9 cellular contexts compared by ENCODE assay signal in the genomic region with DNA sequence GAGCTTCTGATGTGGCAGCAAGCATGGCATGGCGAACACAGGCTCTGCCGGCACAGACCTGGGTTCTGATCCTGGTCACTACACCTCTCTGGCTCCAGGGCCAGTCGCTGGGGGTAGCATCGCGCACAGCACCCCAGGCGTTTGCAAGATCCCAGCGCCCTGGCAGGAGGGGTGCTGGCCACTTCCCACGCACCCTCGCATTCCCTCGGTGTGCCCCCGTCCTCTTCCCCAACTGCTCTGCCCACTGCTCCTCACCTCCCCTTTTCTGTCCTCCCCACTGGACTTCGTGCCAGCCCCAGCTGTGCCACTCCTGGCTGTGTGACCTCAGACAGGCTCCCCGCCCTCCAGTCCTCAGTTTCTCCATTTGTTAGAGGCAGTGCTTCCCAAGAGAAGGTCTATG. TPM values are rescaled to one million over a fixed set of nuclear protein-coding genes. Genes with fewer than 3 reads are reported as not detected.
A peak's percentile ranks its signal among the peaks of the same experiment; 100 is the strongest.
DNase-seq lines count a peak whose midpoint lies in the region; ATAC-seq and TF ChIP-seq lines count a peak whose summit lies in the region.
"Had no signal": no experiment of that assay in that cellular context is flagged by ENCODE, and none has a peak within 500 bp of the region (broad histone marks: within the 10 kb centered on the region; RNA-seq: fewer than 3 reads in every experiment).

No MANE protein-coding gene starts in this region.

- peak overlapping the region; percentile 95 to 100 (median 99) for H3K4me2 ChIP-seq in BLaER1 treated with 17β-estradiol and CSF1 and Interleukin-3, amounts not matched to agents 10 nM and 100 nM
- H3K4me2 ChIP-seq in trophoblast cell (ENCODE audit: low read length): peak overlapping the region; percentile 39

- H4K91ac ChIP-seq in trophoblast cell (ENCODE audit: low read depth, low read length): peak overlapping the region; percentile 11

- no peaks in the 10 kb centered on the region for H3K9me3 ChIP-seq in BLaER1 treated with 17β-estradiol and CSF1 and Interleukin-3, amounts not matched to agents 10 nM and 100 nM (replicated peaks in 1 of 11)
- H3K9me3 ChIP-seq in esophagus muscularis mucosa (no peaks in the 10 kb centered on the region), trophoblast cell (ENCODE audit: insufficient read depth, low read depth, low read length) (peaks cover 1% of the 10 kb centered on the region)

- H2BK120ac ChIP-seq in trophoblast cell (ENCODE audit: insufficient read depth, low read length, poor library complexity): no peak overlapping the region

- H2BK12ac ChIP-seq in trophoblast cell (ENCODE audit: low read length): peak overlapping the region; percentile 15

- no peak for TF ChIP-seq CTCF in esophagus muscularis mucosa (IDR thresholded peaks at IDR 0.05)

- peak overlapping the region; percentile 2 for H2AK5ac ChIP-seq in trophoblast cell (ENCODE audit: low read length)

- DNase-seq in NCI-H69 (lab: John Stamatoyannopoulos, UW): peak; percentile 54
- DNase-seq in esophagus muscularis mucosa (ENCODE audit: extremely low spot score): no peak
- no peak for DNase-seq in trophoblast cell
- DNase-seq in germinal center (ENCODE audit: low spot score): no peak
- no peak for DNase-seq in GM19238 (ENCODE audit: insufficient read length, low spot score)

- peaks cover 22% of the 10 kb centered on the region for H3K79me1 ChIP-seq in trophoblast cell (ENCODE audit: low read length)

- H3K23ac ChIP-seq in trophoblast cell (ENCODE audit: low read length): no peak overlapping the region

- peak overlapping the region; percentile 0 for H2BK5ac ChIP-seq in trophoblast cell (ENCODE audit: low read depth, low read length, poor library complexity)

- H4K8ac ChIP-seq in trophoblast cell (ENCODE audit: low read depth, low read length): peak overlapping the region; percentile 1

- peaks cover 26 to 40% (median 35%) of the 10 kb centered on the region in 11 experiments; a peak in 21 of 22 replicates for H3K36me3 ChIP-seq in BLaER1 treated with 17β-estradiol and CSF1 and Interleukin-3, amounts not matched to agents 10 nM and 100 nM
- H3K36me3 ChIP-seq in esophagus muscularis mucosa (peaks cover 5 to 34% (median 26%) of the 10 kb centered on the region in 4 donors), trophoblast cell (ENCODE audit: control insufficient read depth in 1 of 2, insufficient read depth in 2 of 2, low read length in 2 of 2) (peaks cover 44 to 49% of the 10 kb centered on the region in 2 experiments)

- peak overlapping the region; percentile 89 to 100 (median 98) for H3K4me3 ChIP-seq in BLaER1 treated with 17β-estradiol and CSF1 and Interleukin-3, amounts not matched to agents 10 nM and 100 nM
- H3K4me3 ChIP-seq in esophagus muscularis mucosa: peak overlapping the region; percentile 70 to 94 (median 78)
- no peak overlapping the region for H3K4me3 ChIP-seq in trophoblast cell (ENCODE audit: low read depth, low read length)

- peaks cover 24% of the 10 kb centered on the region for H3K79me2 ChIP-seq in trophoblast cell (ENCODE audit: control insufficient read depth, insufficient read depth, low read length, poor library complexity)

- peak overlapping the region; percentile 37 to 98 (median 94); a peak in 21 of 22 replicates for H3K27ac ChIP-seq in BLaER1 treated with 17β-estradiol and CSF1 and Interleukin-3, amounts not matched to agents 10 nM and 100 nM
- H3K27ac ChIP-seq in esophagus muscularis mucosa (replicated peaks in 1 of 4) (peak overlapping the region; percentile 81 to 86 (median 82)), trophoblast cell (ENCODE audit: low read depth, low read length) (peak overlapping the region; percentile 38)
- H3K27ac ChIP-seq: epithelial cell of prostate had no signal

- H2AFZ ChIP-seq in trophoblast cell (ENCODE audit: insufficient read depth, low read length, poor library complexity): no peak overlapping the region

- peak overlapping the region; percentile 20 for H4K12ac ChIP-seq in trophoblast cell (ENCODE audit: low read depth, low read length)

- no peak for ATAC-seq in HG03432 (IDR thresholded peaks at IDR 0.05; ENCODE audit: unreplicated experiment)
- no peak for ATAC-seq in HG03439 (IDR thresholded peaks at IDR 0.05; ENCODE audit: unreplicated experiment)

- peaks cover 34 to 52% (median 46%) of the 10 kb centered on the region in 10 experiments for H3K4me1 ChIP-seq in BLaER1 treated with 17β-estradiol and CSF1 and Interleukin-3, amounts not matched to agents 10 nM and 100 nM
- H3K4me1 ChIP-seq in esophagus muscularis mucosa (peaks cover 31 to 43% (median 43%) of the 10 kb centered on the region in 4 donors), trophoblast cell (ENCODE audit: control insufficient read depth in 1 of 2, insufficient read depth in 2 of 2, low read length in 2 of 2) (peaks cover 2 to 8% of the 10 kb centered on the region in 2 experiments)

- TF ChIP-seq POLR2A in esophagus muscularis mucosa (IDR thresholded peaks at IDR 0.05; ENCODE audit: low read depth): no peak

- H3K9ac ChIP-seq in BLaER1 treated with 17β-estradiol and CSF1 and Interleukin-3, amounts not matched to agents 10 nM and 100 nM: peak overlapping the region; percentile 92 to 100 (median 96); a peak in 21 of 22 replicates
- no peak overlapping the region for H3K9ac ChIP-seq in trophoblast cell (ENCODE audit: low read length)

- H3K27me3 ChIP-seq in BLaER1 treated with 17β-estradiol and CSF1 and Interleukin-3, amounts not matched to agents 10 nM and 100 nM: no peaks in the 10 kb centered on the region
- H3K27me3 ChIP-seq in esophagus muscularis mucosa (no peaks in the 10 kb centered on the region), trophoblast cell (ENCODE audit: insufficient read depth, low read length) (no peaks in the 10 kb centered on the region)

- intact Hi-C loops in esophagus muscularis mucosa (cut with DNase I): no loop called here

- no peak for TF ChIP-seq EP300 in esophagus muscularis mucosa (IDR thresholded peaks at IDR 0.05)

- H3K18ac ChIP-seq in trophoblast cell (ENCODE audit: low read length): peak overlapping the region; percentile 6

- peak overlapping the region; percentile 54 for H3K4ac ChIP-seq in trophoblast cell (ENCODE audit: low read depth, low read length)

- H4K20me1 ChIP-seq in BLaER1 treated with 17β-estradiol and CSF1 and Interleukin-3, amounts not matched to agents 10 nM and 100 nM: peaks cover 0 to 52% (median 15%) of the 10 kb centered on the region in 11 experiments; a peak in 12 of 22 replicates

- peak overlapping the region; percentile 3 for H3K14ac ChIP-seq in trophoblast cell (ENCODE audit: low read length)

- whole genome bisulfite sequencing in esophagus muscularis mucosa: 62% methylated on average over 12 of the region's 13 CpGs
- WGBS in trophoblast cell (ENCODE audit: extremely low coverage, insufficient coverage, insufficient read length): no CpG with 5 or more reads among the region's 13 CpGs

RNA-seq across cellular contexts. Expression of gene CDK2AP1, which starts 2.8 kb away (rescaled TPM):
- 100 to 1,000 TPM in 3 of 4 donors, 10 to 100 TPM in 1; 96.1 to 173 (median 128) TPM for total RNA-seq in esophagus muscularis mucosa
- polyA plus RNA-seq in trophoblast cell (2013): 232 and 240 TPM in 2 replicates

RNA-seq across cellular contexts. Expression of gene MTRFR, which starts 35.6 kb away (rescaled TPM):
- 10 to 100 TPM in 1 of 4 donors, 1 to 10 TPM in 3; 7.9 to 13.7 (median 9.2) TPM for total RNA-seq in esophagus muscularis mucosa
- 8.8 and 9.1 TPM in 2 replicates for polyA plus RNA-seq in trophoblast cell (2013)

RNA-seq across cellular contexts. Expression of gene MPHOSPH9, which starts 35.9 kb away (rescaled TPM):
- 10 to 100 TPM; 14.2 to 25.3 (median 15.1) TPM for total RNA-seq in esophagus muscularis mucosa
- polyA plus RNA-seq in trophoblast cell (2013): 16.0 and 16.5 TPM in 2 replicates

Comparison
In these comparisons a context has a peak if more than half of its experiments do, and no peak if none do; other contexts are left out.
1. H3K27ac ChIP-seq: peak in every context shown above with its lines; median percentile 94 in BLaER1 treated with 17β-estradiol and CSF1 and Interleukin-3, amounts not matched to agents 10 nM and 100 nM; 82 in esophagus muscularis mucosa; 38 in trophoblast cell.